1 cellular context compared by ENCODE assay signal in the genomic region with DNA sequence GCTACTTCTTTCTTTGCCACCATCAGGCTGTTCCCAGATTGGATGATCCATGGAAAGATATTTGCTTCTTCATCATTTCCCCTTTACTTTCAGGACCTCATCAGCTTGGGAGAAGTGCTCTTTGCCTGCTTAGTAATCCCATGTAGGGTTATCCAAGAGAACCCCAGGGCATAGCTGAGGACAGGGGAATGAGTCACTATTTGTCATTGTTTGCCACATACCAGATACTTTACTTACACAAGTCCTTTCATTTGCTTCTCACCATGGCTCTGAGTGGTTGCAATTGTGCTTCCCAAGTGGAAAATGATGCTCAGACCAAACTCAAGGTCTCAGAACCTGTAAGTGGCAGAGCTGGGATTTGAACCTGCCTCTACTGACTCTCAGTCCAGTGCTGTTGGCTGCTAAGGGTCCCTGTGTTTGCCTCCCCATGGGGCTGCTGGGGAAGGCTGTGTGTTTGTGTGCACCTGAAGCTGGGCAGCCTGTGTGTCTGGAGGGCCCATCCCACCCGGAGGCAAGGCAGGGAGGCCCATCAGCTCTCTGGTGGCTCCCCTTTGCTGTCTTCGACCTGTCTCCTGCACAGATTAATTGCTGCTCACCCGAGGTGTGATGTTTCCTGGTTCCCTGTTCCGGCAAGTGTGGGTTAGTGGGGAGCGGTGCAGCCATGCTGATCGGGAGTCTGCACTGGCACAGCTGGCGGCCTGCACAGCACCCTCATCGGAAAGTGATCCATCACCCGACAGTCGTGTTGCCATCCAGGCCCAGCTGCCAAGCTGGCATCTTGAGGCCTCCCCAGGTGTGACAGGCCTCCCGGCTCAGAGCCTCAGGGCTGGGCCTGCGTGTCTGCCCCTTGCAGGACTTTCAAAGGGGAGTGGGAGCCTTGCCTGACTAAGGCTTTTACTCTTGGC.
TF ChIP-seq lines count a peak whose summit lies in the region.

No MANE protein-coding gene starts in this region.

TF ChIP-seq in WTC11, 78 proteins besides CTCF, POLR2A, EP300 and RAD21 (continued from another document):
- TF ChIP-seq, protein P1, sequence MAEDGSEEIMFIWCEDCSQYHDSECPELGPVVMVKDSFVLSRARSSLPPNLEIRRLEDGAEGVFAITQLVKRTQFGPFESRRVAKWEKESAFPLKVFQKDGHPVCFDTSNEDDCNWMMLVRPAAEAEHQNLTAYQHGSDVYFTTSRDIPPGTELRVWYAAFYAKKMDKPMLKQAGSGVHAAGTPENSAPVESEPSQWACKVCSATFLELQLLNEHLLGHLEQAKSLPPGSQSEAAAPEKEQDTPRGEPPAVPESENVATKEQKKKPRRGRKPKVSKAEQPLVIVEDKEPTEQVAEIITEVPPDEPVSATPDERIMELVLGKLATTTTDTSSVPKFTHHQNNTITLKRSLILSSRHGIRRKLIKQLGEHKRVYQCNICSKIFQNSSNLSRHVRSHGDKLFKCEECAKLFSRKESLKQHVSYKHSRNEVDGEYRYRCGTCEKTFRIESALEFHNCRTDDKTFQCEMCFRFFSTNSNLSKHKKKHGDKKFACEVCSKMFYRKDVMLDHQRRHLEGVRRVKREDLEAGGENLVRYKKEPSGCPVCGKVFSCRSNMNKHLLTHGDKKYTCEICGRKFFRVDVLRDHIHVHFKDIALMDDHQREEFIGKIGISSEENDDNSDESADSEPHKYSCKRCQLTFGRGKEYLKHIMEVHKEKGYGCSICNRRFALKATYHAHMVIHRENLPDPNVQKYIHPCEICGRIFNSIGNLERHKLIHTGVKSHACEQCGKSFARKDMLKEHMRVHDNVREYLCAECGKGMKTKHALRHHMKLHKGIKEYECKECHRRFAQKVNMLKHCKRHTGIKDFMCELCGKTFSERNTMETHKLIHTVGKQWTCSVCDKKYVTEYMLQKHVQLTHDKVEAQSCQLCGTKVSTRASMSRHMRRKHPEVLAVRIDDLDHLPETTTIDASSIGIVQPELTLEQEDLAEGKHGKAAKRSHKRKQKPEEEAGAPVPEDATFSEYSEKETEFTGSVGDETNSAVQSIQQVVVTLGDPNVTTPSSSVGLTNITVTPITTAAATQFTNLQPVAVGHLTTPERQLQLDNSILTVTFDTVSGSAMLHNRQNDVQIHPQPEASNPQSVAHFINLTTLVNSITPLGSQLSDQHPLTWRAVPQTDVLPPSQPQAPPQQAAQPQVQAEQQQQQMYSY (CRISPR knock-in tag; IDR thresholded peaks at IDR 0.05) = no peak
- TF ChIP-seq RORB (CRISPR knock-in tag; IDR thresholded peaks at IDR 0.05) (no peak), KAT7 (CRISPR knock-in tag; IDR thresholded peaks at IDR 0.05; ENCODE audit: borderline replicate concordance) (no peak), ZNF121 (CRISPR knock-in tag; IDR thresholded peaks at IDR 0.05) (no peak)
- TF ChIP-seq, protein P2, sequence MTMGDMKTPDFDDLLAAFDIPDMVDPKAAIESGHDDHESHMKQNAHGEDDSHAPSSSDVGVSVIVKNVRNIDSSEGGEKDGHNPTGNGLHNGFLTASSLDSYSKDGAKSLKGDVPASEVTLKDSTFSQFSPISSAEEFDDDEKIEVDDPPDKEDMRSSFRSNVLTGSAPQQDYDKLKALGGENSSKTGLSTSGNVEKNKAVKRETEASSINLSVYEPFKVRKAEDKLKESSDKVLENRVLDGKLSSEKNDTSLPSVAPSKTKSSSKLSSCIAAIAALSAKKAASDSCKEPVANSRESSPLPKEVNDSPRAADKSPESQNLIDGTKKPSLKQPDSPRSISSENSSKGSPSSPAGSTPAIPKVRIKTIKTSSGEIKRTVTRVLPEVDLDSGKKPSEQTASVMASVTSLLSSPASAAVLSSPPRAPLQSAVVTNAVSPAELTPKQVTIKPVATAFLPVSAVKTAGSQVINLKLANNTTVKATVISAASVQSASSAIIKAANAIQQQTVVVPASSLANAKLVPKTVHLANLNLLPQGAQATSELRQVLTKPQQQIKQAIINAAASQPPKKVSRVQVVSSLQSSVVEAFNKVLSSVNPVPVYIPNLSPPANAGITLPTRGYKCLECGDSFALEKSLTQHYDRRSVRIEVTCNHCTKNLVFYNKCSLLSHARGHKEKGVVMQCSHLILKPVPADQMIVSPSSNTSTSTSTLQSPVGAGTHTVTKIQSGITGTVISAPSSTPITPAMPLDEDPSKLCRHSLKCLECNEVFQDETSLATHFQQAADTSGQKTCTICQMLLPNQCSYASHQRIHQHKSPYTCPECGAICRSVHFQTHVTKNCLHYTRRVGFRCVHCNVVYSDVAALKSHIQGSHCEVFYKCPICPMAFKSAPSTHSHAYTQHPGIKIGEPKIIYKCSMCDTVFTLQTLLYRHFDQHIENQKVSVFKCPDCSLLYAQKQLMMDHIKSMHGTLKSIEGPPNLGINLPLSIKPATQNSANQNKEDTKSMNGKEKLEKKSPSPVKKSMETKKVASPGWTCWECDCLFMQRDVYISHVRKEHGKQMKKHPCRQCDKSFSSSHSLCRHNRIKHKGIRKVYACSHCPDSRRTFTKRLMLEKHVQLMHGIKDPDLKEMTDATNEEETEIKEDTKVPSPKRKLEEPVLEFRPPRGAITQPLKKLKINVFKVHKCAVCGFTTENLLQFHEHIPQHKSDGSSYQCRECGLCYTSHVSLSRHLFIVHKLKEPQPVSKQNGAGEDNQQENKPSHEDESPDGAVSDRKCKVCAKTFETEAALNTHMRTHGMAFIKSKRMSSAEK (CRISPR knock-in tag; IDR thresholded peaks at IDR 0.05; ENCODE audit: borderline replicate concordance) = no peak
